ENCODE assay signal across 1 cellular context in genomic region chr3:60552581-60552980, GRCh38.
TF ChIP-seq lines count a peak whose summit lies in the region.

No MANE protein-coding gene starts in this region.

TF ChIP-seq in IMR-90, 13 proteins besides CTCF, POLR2A, EP300 and RAD21 (continued from another document):
- TF ChIP-seq ELK1 (IDR thresholded peaks at IDR 0.05; ENCODE audit: borderline replicate concordance, low read depth, low read length) (no peak), RCOR1 (IDR thresholded peaks at IDR 0.05; ENCODE audit: insufficient replicate concordance, low read length) (no peak), MAFK (IDR thresholded peaks at IDR 0.05; ENCODE audit: low read depth, low read length) (no peak), NFE2L2 (IDR thresholded peaks at IDR 0.05; ENCODE audit: low read depth, low read length) (no peak), RFX5 (IDR thresholded peaks at IDR 0.05; ENCODE audit: low read depth, low read length) (no peak), MAZ (IDR thresholded peaks at IDR 0.05; ENCODE audit: borderline replicate concordance, low read depth, low read length) (no peak), CHD1 (IDR thresholded peaks at IDR 0.05; ENCODE audit: low read depth, low read length) (no peak)
